8 cellular contexts compared by ENCODE assay signal in the genomic region with DNA sequence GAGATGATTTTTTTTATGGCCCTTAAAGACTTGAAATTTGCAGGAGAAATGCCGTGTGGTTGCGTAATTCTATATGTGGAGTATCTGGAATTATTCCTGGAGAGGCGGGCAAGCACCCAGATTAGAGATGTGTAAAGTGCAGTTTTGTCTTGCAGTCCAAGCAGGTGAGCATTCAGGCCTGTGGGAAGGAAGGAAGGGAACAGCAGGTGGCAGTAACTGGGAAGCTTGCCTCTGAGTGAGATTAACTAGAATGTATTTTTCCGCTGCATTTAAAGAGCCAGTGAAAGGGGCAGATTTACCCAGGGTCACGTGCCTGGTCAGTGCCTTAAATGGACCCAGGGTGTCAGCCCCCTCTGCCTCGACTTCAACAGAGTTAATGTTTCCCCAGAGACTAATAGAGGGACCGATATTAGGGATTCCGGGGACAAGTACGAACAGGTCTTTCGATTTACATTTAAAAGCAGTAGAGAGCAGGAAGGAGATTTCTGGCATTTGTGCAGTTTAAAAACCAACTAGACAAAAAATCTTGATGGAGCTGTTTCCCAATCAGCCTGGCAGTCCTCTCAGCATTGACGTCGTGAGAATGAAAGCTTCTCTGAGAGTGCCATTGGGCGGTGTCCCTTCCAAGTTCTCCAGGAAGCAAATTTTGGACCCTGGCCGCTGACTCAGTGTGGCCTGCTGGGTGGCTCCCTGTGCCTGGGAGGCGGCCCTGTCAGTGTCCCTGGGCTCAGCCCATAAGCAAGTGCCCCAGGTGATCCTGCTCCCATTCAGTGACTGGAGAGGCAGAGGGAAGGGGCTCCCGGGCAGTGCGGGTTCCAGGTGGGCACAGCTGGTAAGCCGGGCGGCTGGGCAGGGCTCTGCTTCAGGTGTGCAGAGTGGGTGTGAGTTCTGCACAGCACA. TPM values are rescaled to one million over a fixed set of nuclear protein-coding genes. Genes with fewer than 3 reads are reported as not detected.
A peak's percentile ranks its signal among the peaks of the same experiment; 100 is the strongest.
DNase-seq lines count a peak whose midpoint lies in the region; ATAC-seq, FAIRE-seq and TF ChIP-seq lines count a peak whose summit lies in the region.

No MANE protein-coding gene starts in this region.

- no peaks in the 10 kb centered on the region for H3K9me1 ChIP-seq in endothelial cell of umbilical vein (replicated peaks; ENCODE audit: control insufficient read depth, extremely low read depth, insufficient read depth, low read length)

- H3K4me1 Mint-ChIP-seq in activated T-helper 17 cell treated with anti-CD3 and anti-CD28 coated beads, Interleukin-2, amount 50 U/mL, for 72 hours = peaks cover 21% of the 10 kb centered on the region

- no peak overlapping the region for H3K27ac ChIP-seq in endothelial cell of umbilical vein (ENCODE audit: insufficient read depth, low read depth, low read length)

- CTCF ChIA-PET in endothelial cell of umbilical vein (lab: Charles Lee) = interaction anchor here (0.6 to 2.3 kb wide), 10 partner anchors 10 to 151 kb away, joined by 3 to 11 read pairs (median 4); no protein-coding TSS in a partner anchor

- H3K36me3 ChIP-seq in endothelial cell of umbilical vein (ENCODE audit: control insufficient read depth in 2 of 2, extremely low read depth in 1 of 2, insufficient read depth in 2 of 2, low read length in 2 of 2) (no peaks in the 10 kb centered on the region), mucosa of descending colon (ENCODE audit: low read depth) (no peaks in the 10 kb centered on the region)

- DNase-seq in DMS153 (lab: John Stamatoyannopoulos, UW) (peak; percentile 50), NCI-H510A (lab: John Stamatoyannopoulos, UW) (peak; percentile 30), endothelial cell of umbilical vein (ENCODE audit: low read depth, low spot score) (peak; percentile 30), mucosa of descending colon (peak; percentile 87 to 90 (median 88)), GF-D8 (lab: John Stamatoyannopoulos, UW) (no peak)

- dilution Hi-C loops in endothelial cell of umbilical vein (cut with MboI; ENCODE audit: extremely low pct_ligation_motif_present, low sequenced_read_pairs) = no loop called here

- H3K4me1 ChIP-seq in endothelial cell of umbilical vein (ENCODE audit: control insufficient read depth, extremely low read depth, insufficient read depth, low read length) (peaks cover 6% of the 10 kb centered on the region), mucosa of descending colon (ENCODE audit: low read depth) (peaks cover 3% of the 10 kb centered on the region)

- H3K9ac ChIP-seq in endothelial cell of umbilical vein (replicated peaks; ENCODE audit: extremely low read depth, insufficient read depth, low read length) = no peak overlapping the region

- no peaks in the 10 kb centered on the region for H3K9me3 Mint-ChIP-seq in activated T-helper 17 cell treated with anti-CD3 and anti-CD28 coated beads, Interleukin-2, amount 50 U/mL, for 72 hours

- H4K20me1 ChIP-seq in endothelial cell of umbilical vein (replicated peaks; ENCODE audit: control insufficient read depth, extremely low read depth, insufficient read depth, low read length) = no peaks in the 10 kb centered on the region

- no peak for TF ChIP-seq CTCF in endothelial cell of umbilical vein (IDR thresholded peaks at IDR 0.05; ENCODE audit: extremely low read depth in 1 of 2, insufficient read depth in 1 of 2, low read depth in 1 of 2, low read length in 2 of 2)
- no peak for TF ChIP-seq CTCF in mucosa of descending colon (IDR thresholded peaks at IDR 0.05)

- no peaks in the 10 kb centered on the region for H3K9me3 ChIP-seq in endothelial cell of umbilical vein (replicated peaks; ENCODE audit: control insufficient read depth, insufficient read depth, low read length)
- no peaks in the 10 kb centered on the region for H3K9me3 ChIP-seq in mucosa of descending colon

- no peak overlapping the region for H3K4me3 ChIP-seq in endothelial cell of umbilical vein (replicated peaks in 1 of 3; ENCODE audit: insufficient read depth in 1 of 3, low read depth in 1 of 3, low read length in 3 of 3)
- no peak overlapping the region for H3K4me3 ChIP-seq in mucosa of descending colon

- no TSS peak for BruUV-seq in endothelial cell of umbilical vein (replicated peaks; lab: Mats Ljungman, UMichigan)

- H3K79me2 ChIP-seq in endothelial cell of umbilical vein (ENCODE audit: control insufficient read depth, insufficient read depth, low read length) = peaks cover 10% of the 10 kb centered on the region

- no peak for TF ChIP-seq POLR2A in endothelial cell of umbilical vein (IDR thresholded peaks at IDR 0.05; ENCODE audit: low read depth, low read length)

- H3K4me2 ChIP-seq in endothelial cell of umbilical vein (ENCODE audit: insufficient read depth, low read length) = no peak overlapping the region

- intact Hi-C loops in endothelial cell of umbilical vein (cut with micrococcal nuclease) (no loop called here), mucosa of descending colon (cut with DNase I, micrococcal nuclease) (loop anchor here in 1 of 2 donors (2.0 kb wide), 1 partner anchor 106 kb away; no protein-coding TSS in a partner anchor)

- H3K27me3 Mint-ChIP-seq in activated T-helper 17 cell treated with anti-CD3 and anti-CD28 coated beads, Interleukin-2, amount 50 U/mL, for 72 hours = no peaks in the 10 kb centered on the region

- POLR2A ChIA-PET in endothelial cell of umbilical vein (lab: Charles Lee) = no interaction called here

- no peak overlapping the region for H2AFZ ChIP-seq in endothelial cell of umbilical vein (ENCODE audit: low read depth, low read length)

- no peaks in the 10 kb centered on the region for H3K27me3 ChIP-seq in endothelial cell of umbilical vein (ENCODE audit: control insufficient read depth in 2 of 2, insufficient read depth in 2 of 2, low read length in 2 of 2)

- FAIRE-seq in endothelial cell of umbilical vein (lab: Jason Lieb, UNC) = no peak

- H3K27ac Mint-ChIP-seq in activated T-helper 17 cell treated with anti-CD3 and anti-CD28 coated beads, Interleukin-2, amount 50 U/mL, for 72 hours = no peak overlapping the region

- peaks cover 2% of the 10 kb centered on the region for H3K36me3 Mint-ChIP-seq in activated T-helper 17 cell treated with anti-CD3 and anti-CD28 coated beads, Interleukin-2, amount 50 U/mL, for 72 hours (ENCODE audit: low read depth)

- ATAC-seq in mucosa of descending colon = peak; percentile 99
- ATAC-seq in activated T-helper 17 cell treated with anti-CD3 and anti-CD28 coated beads, Interleukin-2, amount 50 U/mL, for 72 hours (replicated peaks) = no peak
- no peak for ATAC-seq in GM18873 (IDR thresholded peaks at IDR 0.05; ENCODE audit: low FRiP score, unreplicated experiment)
- no peak for ATAC-seq in GM18517 (IDR thresholded peaks at IDR 0.05; ENCODE audit: unreplicated experiment)

- H3K4me3 Mint-ChIP-seq in activated T-helper 17 cell treated with anti-CD3 and anti-CD28 coated beads, Interleukin-2, amount 50 U/mL, for 72 hours = no peak overlapping the region

TF ChIP-seq in endothelial cell of umbilical vein, 7 proteins besides CTCF, POLR2A, EP300 and RAD21:
- TF ChIP-seq FOS (IDR thresholded peaks at IDR 0.05; ENCODE audit: borderline replicate concordance, insufficient read depth, low read length) (no peak), MYC (IDR thresholded peaks at IDR 0.05; ENCODE audit: low read depth, low read length) (no peak), EZH2 (IDR thresholded peaks at IDR 0.05; ENCODE audit: borderline replicate concordance, low read depth, low read length, severe bottlenecking) (no peak), GATA2 (IDR thresholded peaks at IDR 0.05; ENCODE audit: insufficient read depth, insufficient read length, low read depth, low read length) (no peak), JUN (IDR thresholded peaks at IDR 0.05; ENCODE audit: borderline replicate concordance, insufficient read depth, insufficient read length, low read depth) (no peak), POLR2AphosphoS5 (IDR thresholded peaks at IDR 0.05; ENCODE audit: insufficient read depth, low read depth, low read length) (no peak)
- TF ChIP-seq, protein P1, sequence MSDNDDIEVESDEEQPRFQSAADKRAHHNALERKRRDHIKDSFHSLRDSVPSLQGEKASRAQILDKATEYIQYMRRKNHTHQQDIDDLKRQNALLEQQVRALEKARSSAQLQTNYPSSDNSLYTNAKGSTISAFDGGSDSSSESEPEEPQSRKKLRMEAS (IDR thresholded peaks at IDR 0.05; ENCODE audit: insufficient read depth, insufficient read length) = no peak
TF ChIP-seq in endothelial cell of umbilical vein: peak in this region for 0.

RNA-seq across cellular contexts. Expression of a gene that starts 38.2 kb away (rescaled TPM):
- total RNA-seq in endothelial cell of umbilical vein = 55.6 and 80.2 TPM in 2 replicates
- 31.5 and 35.4 TPM in 2 replicates for polyA plus RNA-seq in endothelial cell of umbilical vein
- polyA plus RNA-seq in endothelial cell of umbilical vein (2011; cell fraction: cytosol; rRNA removed) = 27.3 and 30.1 TPM in 2 replicates
- 186 and 212 TPM in 2 replicates for polyA plus RNA-seq in endothelial cell of umbilical vein (2011; cell fraction: nucleus; rRNA removed)
- polyA plus RNA-seq in endothelial cell of umbilical vein (2012) = 53.9 and 70.0 TPM in 2 replicates
- polyA minus RNA-seq in endothelial cell of umbilical vein = 78.7 and 82.4 TPM in 2 replicates
- polyA minus RNA-seq in endothelial cell of umbilical vein (2011; cell fraction: cytosol; rRNA and poly(A)+ RNA removed) = 11.1 TPM
- polyA minus RNA-seq in endothelial cell of umbilical vein (2011; cell fraction: nucleus; rRNA and poly(A)+ RNA removed) = 102 and 106 TPM in 2 replicates
- 10 to 100 TPM; 20.5 to 50.4 (median 21.3) TPM for total RNA-seq in mucosa of descending colon
- 10 to 100 TPM; 46.1 to 52.6 TPM for total RNA-seq in activated T-helper 17 cell treated with anti-CD3 and anti-CD28 coated beads, Interleukin-2, amount 50 U/mL, for 72 hours
